10 cellular contexts compared by ENCODE assay signal in genomic region chr14:35339761-35340406, GRCh38. TPM values are rescaled to one million over a fixed set of nuclear protein-coding genes. Genes with fewer than 3 reads are reported as not detected.
DNase-seq lines count a peak whose midpoint lies in the region; ATAC-seq and TF ChIP-seq lines count a peak whose summit lies in the region.
"Had no signal": no experiment of that assay in that cellular context is flagged by ENCODE, and none has a peak within 500 bp of the region (broad histone marks: within the 10 kb centered on the region; RNA-seq: fewer than 3 reads in every experiment).

No MANE protein-coding gene starts in this region.

- H3K4me1 ChIP-seq in Caco-2: peaks cover 27% of the 10 kb centered on the region

- H3K9me3 Mint-ChIP-seq in activated B cell treated with CpG ODN at 0.5 μM for 24 hours (no peaks in the 10 kb centered on the region), Caco-2 (ENCODE audit: unreplicated experiment) (no peaks in the 10 kb centered on the region)
- H3K9me3 Mint-ChIP-seq in naive thymus-derived CD8-positive, alpha-beta T cell: no peaks in the 10 kb centered on the region
- H3K9me3 Mint-ChIP-seq: central memory CD8-positive, alpha-beta T cell; type B pancreatic cell had no signal

- ATAC-seq in HG02884 (IDR thresholded peaks at IDR 0.05; ENCODE audit: unreplicated experiment): peak; percentile 56
- ATAC-seq in activated B cell treated with CpG ODN at 0.5 μM for 24 hours (ENCODE audit: low read depth): peak; percentile 78
- ATAC-seq in naive thymus-derived CD8-positive, alpha-beta T cell: peak in 1 of 2 donors; percentile 35

- no TSS peak for BruUV-seq in Caco-2 (replicated peaks; lab: Mats Ljungman, UMichigan)

- H3K9me3 ChIP-seq in Caco-2: no peaks in the 10 kb centered on the region

- no peak overlapping the region for H3K4me3 ChIP-seq in Caco-2 (ENCODE audit: low read depth, low read length)

- POLR2A ChIA-PET in activated B cell treated with CpG ODN at 0.5 μM for 24 hours (lab: Charles Lee): interaction anchor here (0.6 to 2.9 kb wide), 5 partner anchors 39 to 74 kb away, joined by 3 to 35 read pairs (median 5); partner anchors contain the start of genes NFKBIA and PSMA6
- POLR2A ChIA-PET in naive thymus-derived CD8-positive, alpha-beta T cell (lab: Charles Lee): interaction anchor here (0.7 to 2.6 kb wide), 7 partner anchors 28 to 169 kb away, joined by 3 to 57 read pairs (median 8); partner anchors contain the start of genes NFKBIA and PSMA6
- POLR2A ChIA-PET in Caco-2 (lab: Charles Lee): no interaction called here

- peak; percentile 53 for DNase-seq in GDM1 (lab: John Stamatoyannopoulos, UW)
- no peak for DNase-seq in activated B cell treated with CpG ODN at 0.5 μM for 24 hours
- no peak for DNase-seq in naive thymus-derived CD8-positive, alpha-beta T cell
- DNase-seq in NCI-H1694 treated with DMSO at 0.1 percent for 48 hours (lab: John Stamatoyannopoulos, UW): no peak
- no peak for DNase-seq in Caco-2
- DNase-seq in effector CD8-positive, alpha-beta T cell (lab: John Stamatoyannopoulos, UW): no peak
- no peak for DNase-seq in 8988T

- no peaks in the 10 kb centered on the region for H3K27me3 ChIP-seq in Caco-2 (replicated peaks; ENCODE audit: control insufficient read depth, insufficient read depth, low read length)

- CTCF ChIA-PET in activated B cell treated with CpG ODN at 0.5 μM for 24 hours (lab: Charles Lee): interaction anchor here (1.0 kb wide), 1 partner anchor 75 kb away, joined by 6 read pairs; no protein-coding TSS in a partner anchor
- CTCF ChIA-PET in Caco-2 (lab: Charles Lee): no interaction called here

- no peaks in the 10 kb centered on the region for H3K36me3 Mint-ChIP-seq in activated B cell treated with CpG ODN at 0.5 μM for 24 hours (ENCODE audit: low read depth)
- no peaks in the 10 kb centered on the region for H3K36me3 Mint-ChIP-seq in naive thymus-derived CD8-positive, alpha-beta T cell
- no peaks in the 10 kb centered on the region for H3K36me3 Mint-ChIP-seq in Caco-2 (ENCODE audit: insufficient read depth, unreplicated experiment)
- H3K36me3 Mint-ChIP-seq: type B pancreatic cell had no signal

- H3K4me1 Mint-ChIP-seq in activated B cell treated with CpG ODN at 0.5 μM for 24 hours (peaks cover 32% of the 10 kb centered on the region), Caco-2 (ENCODE audit: low read depth, unreplicated experiment) (peaks cover 15% of the 10 kb centered on the region)
- H3K4me1 Mint-ChIP-seq in naive thymus-derived CD8-positive, alpha-beta T cell: peaks cover 18 to 51% (median 40%) of the 10 kb centered on the region in 4 donors
- H3K4me1 Mint-ChIP-seq: central memory CD8-positive, alpha-beta T cell had no signal

- H3K27me3 Mint-ChIP-seq in activated B cell treated with CpG ODN at 0.5 μM for 24 hours (no peaks in the 10 kb centered on the region), Caco-2 (ENCODE audit: insufficient read depth, unreplicated experiment) (no peaks in the 10 kb centered on the region)
- H3K27me3 Mint-ChIP-seq in naive thymus-derived CD8-positive, alpha-beta T cell: no peaks in the 10 kb centered on the region
- H3K27me3 Mint-ChIP-seq: central memory CD8-positive, alpha-beta T cell; type B pancreatic cell had no signal

- intact Hi-C loops in activated B cell treated with CpG ODN at 0.5 μM for 24 hours (cut with micrococcal nuclease): loop anchor here (2.0 kb wide), 1 partner anchor 63 kb away; no protein-coding TSS in a partner anchor
- intact Hi-C loops in Caco-2 (cut with micrococcal nuclease; ENCODE audit: unreplicated experiment): no loop called here

- no peaks in the 10 kb centered on the region for H3K36me3 ChIP-seq in Caco-2 (ENCODE audit: control insufficient read depth, insufficient read depth, low read length)

- H3K4me3 Mint-ChIP-seq in activated B cell treated with CpG ODN at 0.5 μM for 24 hours (peak overlapping the region; percentile 41), Caco-2 (ENCODE audit: unreplicated experiment) (no peak overlapping the region)
- H3K4me3 Mint-ChIP-seq in naive thymus-derived CD8-positive, alpha-beta T cell: peak overlapping the region in 5 of 10 donors; percentile 31 to 68 (median 55)
- H3K4me3 Mint-ChIP-seq: central memory CD8-positive, alpha-beta T cell; type B pancreatic cell had no signal

- TF ChIP-seq CTCF in activated B cell treated with CpG ODN at 0.5 μM for 24 hours (IDR thresholded peaks at IDR 0.05): no peak
- TF ChIP-seq CTCF in Caco-2 (IDR thresholded peaks at IDR 0.05; ENCODE audit: insufficient read depth in 1 of 2, low read depth in 1 of 2, low read length in 1 of 2, severe bottlenecking in 1 of 2, unreplicated experiment in 1 of 2): no peak

- H3K27ac Mint-ChIP-seq in activated B cell treated with CpG ODN at 0.5 μM for 24 hours: peak overlapping the region; percentile 25
- H3K27ac Mint-ChIP-seq in naive thymus-derived CD8-positive, alpha-beta T cell: peak overlapping the region in 8 of 10 donors; percentile 43 to 90 (median 62)
- no peak overlapping the region for H3K27ac Mint-ChIP-seq in Caco-2 (ENCODE audit: unreplicated experiment)
- H3K27ac Mint-ChIP-seq: type B pancreatic cell had no signal

RNA-seq across cellular contexts. Expression of gene PSMA6, which starts 47.7 kb away (rescaled TPM):
- total RNA-seq in activated B cell treated with CpG ODN at 0.5 μM for 24 hours (163 and 180 TPM in 2 replicates), Caco-2 (2022) (246 and 247 TPM in 2 replicates)
- total RNA-seq in naive thymus-derived CD8-positive, alpha-beta T cell: 100 to 1,000 TPM; 104 to 126 TPM
- polyA plus RNA-seq in naive thymus-derived CD8-positive, alpha-beta T cell: 100 to 1,000 TPM; 256 to 378 (median 273) TPM
